In genomic region chr17:63986842-63987615, GRCh38 we compare ENCODE assay signal across 1 cellular context.
TF ChIP-seq lines count a peak whose summit lies in the region.

No MANE protein-coding gene starts in this region.

TF ChIP-seq in IMR-90, 13 proteins besides CTCF, POLR2A, EP300 and RAD21:
- no peak for TF ChIP-seq MAZ (IDR thresholded peaks at IDR 0.05; ENCODE audit: borderline replicate concordance, low read depth, low read length)
- no peak for TF ChIP-seq CEBPB (IDR thresholded peaks at IDR 0.05; ENCODE audit: low read depth, low read length)
- TF ChIP-seq FOS (IDR thresholded peaks at IDR 0.05; ENCODE audit: low read depth, low read length): no peak
- TF ChIP-seq USF2 (IDR thresholded peaks at IDR 0.05; ENCODE audit: low read depth, low read length): no peak
- TF ChIP-seq, protein P1, sequence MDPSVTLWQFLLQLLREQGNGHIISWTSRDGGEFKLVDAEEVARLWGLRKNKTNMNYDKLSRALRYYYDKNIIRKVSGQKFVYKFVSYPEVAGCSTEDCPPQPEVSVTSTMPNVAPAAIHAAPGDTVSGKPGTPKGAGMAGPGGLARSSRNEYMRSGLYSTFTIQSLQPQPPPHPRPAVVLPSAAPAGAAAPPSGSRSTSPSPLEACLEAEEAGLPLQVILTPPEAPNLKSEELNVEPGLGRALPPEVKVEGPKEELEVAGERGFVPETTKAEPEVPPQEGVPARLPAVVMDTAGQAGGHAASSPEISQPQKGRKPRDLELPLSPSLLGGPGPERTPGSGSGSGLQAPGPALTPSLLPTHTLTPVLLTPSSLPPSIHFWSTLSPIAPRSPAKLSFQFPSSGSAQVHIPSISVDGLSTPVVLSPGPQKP (IDR thresholded peaks at IDR 0.05; ENCODE audit: borderline replicate concordance, low read depth, low read length): no peak
- no peak for TF ChIP-seq MAFK (IDR thresholded peaks at IDR 0.05; ENCODE audit: low read depth, low read length)
- TF ChIP-seq CHD1 (IDR thresholded peaks at IDR 0.05; ENCODE audit: low read depth, low read length): no peak
- TF ChIP-seq NFE2L2 (IDR thresholded peaks at IDR 0.05; ENCODE audit: low read depth, low read length): no peak
- TF ChIP-seq SMC3 (IDR thresholded peaks at IDR 0.05; ENCODE audit: low read depth, low read length): no peak
- TF ChIP-seq RCOR1 (IDR thresholded peaks at IDR 0.05; ENCODE audit: insufficient replicate concordance, low read length): no peak
- TF ChIP-seq BHLHE40 (IDR thresholded peaks at IDR 0.05; ENCODE audit: low read depth, low read length): no peak
- no peak for TF ChIP-seq RFX5 (IDR thresholded peaks at IDR 0.05; ENCODE audit: low read depth, low read length)
- no peak for TF ChIP-seq MXI1 (IDR thresholded peaks at IDR 0.05; ENCODE audit: borderline replicate concordance, low read depth, low read length)
